ENCODE assay signal across 24 cellular contexts in genomic region chr13:40129467-40129866, GRCh38.
"Had no signal": no experiment of that assay in that cellular context is flagged by ENCODE, and none has a peak within 500 bp of the region (broad histone marks: within the 10 kb centered on the region; RNA-seq: fewer than 3 reads in every experiment).

No MANE protein-coding gene starts in this region.

- ATAC-seq: esophagus mucosa; heart left ventricle; left colon; left ventricle myocardium superior; right cardiac atrium; stimulated activated effector memory CD8-positive, alpha-beta T cell treated with anti-CD3 and anti-CD28 coated beads, Interleukin-12 subunit alpha, Interleukin-12 subunit beta, amount 100 ng/mL, for 72 hours; stimulated activated naive CD8-positive, alpha-beta T cell treated with anti-CD3 and anti-CD28 coated beads, Interleukin-15, Interleukin-2, amounts not matched to agents 100 U/mL and 50 U/mL, for 24 hours had no signal

- H3K36me3 Mint-ChIP-seq: naive B cell; stimulated activated effector memory CD8-positive, alpha-beta T cell treated with anti-CD3 and anti-CD28 coated beads, Interleukin-12 subunit alpha, Interleukin-12 subunit beta, amount 100 ng/mL, for 72 hours had no signal

- H3K9me3 Mint-ChIP-seq: nephron had no signal

- H3K4me1 ChIP-seq: pancreas had no signal

- H3K4me3 ChIP-seq: heart left ventricle, pancreas, smooth muscle cell, suprapubic skin, tibial artery, upper lobe of left lung, vagina had no signal

- FAIRE-seq: endometrium, frontal cortex, pancreas had no signal

- DNase-seq: effector memory CD4-positive, alpha-beta T cell; heart left ventricle; hippocampal formation; left colon; left ventricle myocardium superior; mesendoderm; naive B cell; occipital lobe; pancreas; right cardiac atrium; stimulated activated CD4-positive, alpha-beta T cell treated with anti-CD3 and anti-CD28 coated beads, Interleukin-4, amount 100 ng/mL, for 1 hour; stimulated activated CD8-positive, alpha-beta memory T cell treated with anti-CD3 and anti-CD28 coated beads, Interleukin-4, amount 100 ng/mL, for 48 hours; stimulated activated naive CD8-positive, alpha-beta T cell treated with anti-CD3 and anti-CD28 coated beads, Interleukin-15, Interleukin-2, amounts not matched to agents 100 U/mL and 50 U/mL, for 24 hours; tibial artery; upper lobe of left lung had no signal

- H3K36me3 ChIP-seq: heart left ventricle, pancreas, suprapubic skin, tibial artery, upper lobe of left lung, vagina had no signal

- H3K27ac Mint-ChIP-seq: nephron; progenitor cell of endocrine pancreas; stimulated activated effector memory CD8-positive, alpha-beta T cell treated with anti-CD3 and anti-CD28 coated beads, Interleukin-12 subunit alpha, Interleukin-12 subunit beta, amount 100 ng/mL, for 72 hours had no signal

- H3K9me3 ChIP-seq: heart left ventricle, pancreas, suprapubic skin, tibial artery, upper lobe of left lung, vagina had no signal

- H3K27me3 Mint-ChIP-seq: naive B cell had no signal

- H3K4me2 ChIP-seq: smooth muscle cell had no signal

- H3K4me3 Mint-ChIP-seq: nephron; stimulated activated effector memory CD8-positive, alpha-beta T cell treated with anti-CD3 and anti-CD28 coated beads, Interleukin-12 subunit alpha, Interleukin-12 subunit beta, amount 100 ng/mL, for 72 hours had no signal

- H3K27ac ChIP-seq: heart left ventricle, pancreas, suprapubic skin, tibial artery, upper lobe of left lung, vagina had no signal

- H3K27me3 ChIP-seq: heart left ventricle, pancreas, suprapubic skin, tibial artery, upper lobe of left lung, vagina had no signal
